ENCODE assay signal across 13 cellular contexts in the genomic region with DNA sequence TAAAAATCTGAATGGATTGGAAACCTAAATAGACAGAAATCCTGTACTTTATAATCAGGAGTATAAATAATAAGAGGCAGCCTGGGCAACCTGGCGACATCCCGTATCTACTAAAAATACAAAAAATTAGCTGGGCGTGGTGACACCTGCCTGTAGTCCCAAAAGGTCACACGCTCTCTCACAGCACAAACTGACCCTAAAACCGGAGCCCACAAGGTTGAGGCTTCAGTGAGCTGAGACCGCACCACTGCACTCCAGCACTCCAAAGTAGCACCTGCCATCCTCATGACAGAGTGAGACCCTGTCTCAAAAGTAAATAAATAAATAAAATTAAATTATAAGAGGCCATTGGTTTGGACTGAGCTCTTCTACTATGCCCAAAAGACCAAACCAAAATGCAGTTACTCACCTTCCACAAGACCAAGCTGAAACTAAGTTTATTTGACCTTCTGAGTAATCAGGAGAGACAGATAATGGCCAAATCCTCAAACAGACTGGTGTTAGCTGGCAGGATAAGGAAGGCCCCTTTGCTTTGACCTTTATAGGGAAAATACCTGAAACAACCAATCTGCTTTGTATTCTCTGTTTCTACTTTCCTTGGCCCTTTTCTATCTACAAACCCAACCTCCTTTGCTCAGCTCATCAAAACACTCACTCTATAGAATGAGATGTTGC.
DNase-seq lines count a peak whose midpoint lies in the region; ATAC-seq lines count a peak whose summit lies in the region.
"Had no signal": no experiment of that assay in that cellular context is flagged by ENCODE, and none has a peak within 500 bp of the region (broad histone marks: within the 10 kb centered on the region; RNA-seq: fewer than 3 reads in every experiment).

No MANE protein-coding gene starts in this region.

- DNase-seq in kidney tubule cell (ENCODE audit: low spot score) (peak; percentile 25), AG08395 (ENCODE audit: low spot score) (no peak), amygdala (lab: John Stamatoyannopoulos, UW) (no peak), cerebellar nuclear complex (lab: John Stamatoyannopoulos, UW) (no peak), SHP77 (lab: John Stamatoyannopoulos, UW) (no peak)
- DNase-seq: gastrocnemius medialis, IMR-90, kidney glomerular epithelial cell, NCI-H2029 treated with DMSO at 0.1 percent for 48 hours had no signal

- ATAC-seq in GM18499 (IDR thresholded peaks at IDR 0.05; ENCODE audit: insufficient read depth, unreplicated experiment), result peak; percentile 34
- ATAC-seq in GM21367 (IDR thresholded peaks at IDR 0.05; ENCODE audit: unreplicated experiment), result peak; percentile 21
- peak; percentile 20 for ATAC-seq in HG03432 (IDR thresholded peaks at IDR 0.05; ENCODE audit: unreplicated experiment)
- ATAC-seq: gastrocnemius medialis, WTC11 had no signal
